In genomic region chr7:3260425-3260762, GRCh38 we compare ENCODE assay signal across 1 cellular context.
TF ChIP-seq lines count a peak whose summit lies in the region.

No MANE protein-coding gene starts in this region.

TF ChIP-seq in GM23338, 12 proteins besides CTCF, POLR2A, EP300 and RAD21 (continued from another document):
- TF ChIP-seq REST (IDR thresholded peaks at IDR 0.05; ENCODE audit: unreplicated experiment) (no peak), ETS1 (IDR thresholded peaks at IDR 0.05) (no peak), CREB1 (CRISPR knock-in tag; IDR thresholded peaks at IDR 0.05; ENCODE audit: low read depth) (no peak), NANOG (IDR thresholded peaks at IDR 0.05; ENCODE audit: borderline replicate concordance) (no peak), ZNF331 (CRISPR knock-in tag; IDR thresholded peaks at IDR 0.05; ENCODE audit: low read depth) (no peak), EZH2 (IDR thresholded peaks at IDR 0.05; ENCODE audit: low read depth, unreplicated experiment) (no peak), JUNB (IDR thresholded peaks at IDR 0.05; ENCODE audit: unreplicated experiment) (no peak), EZH2phosphoT487 (IDR thresholded peaks at IDR 0.05; ENCODE audit: unreplicated experiment) (no peak)
